ENCODE assay signal across 8 cellular contexts in the genomic region with DNA sequence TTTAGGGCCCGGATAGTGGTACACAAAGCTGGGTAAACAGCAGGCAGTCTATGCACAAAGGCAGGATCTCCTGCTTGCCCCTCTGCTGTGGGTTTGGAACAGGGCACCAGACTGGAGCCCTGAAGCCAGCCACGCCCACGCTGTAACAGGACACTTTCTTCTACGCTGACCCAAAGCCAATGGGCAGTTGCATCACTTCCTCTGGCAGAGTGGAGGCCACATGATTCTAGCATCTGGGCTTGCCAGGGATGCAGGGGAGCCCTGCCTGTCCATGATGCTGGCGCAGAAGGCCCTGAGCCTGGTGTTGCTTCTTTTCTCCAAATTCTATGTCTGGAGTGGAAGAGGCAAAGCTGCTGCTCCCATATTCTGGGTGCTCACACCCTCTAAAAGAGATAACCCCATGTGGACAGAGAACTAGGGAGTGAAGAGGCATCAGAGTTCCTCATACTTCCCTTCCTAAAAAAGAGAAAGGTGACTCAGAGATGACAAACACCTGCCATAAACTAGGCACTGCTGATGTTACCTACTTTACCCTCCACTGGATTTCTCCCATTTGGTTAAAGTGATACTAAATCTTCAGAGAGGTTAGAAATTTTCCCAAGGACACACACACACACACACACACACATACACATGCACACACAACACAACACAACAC.
DNase-seq lines count a peak whose midpoint lies in the region; ATAC-seq and TF ChIP-seq lines count a peak whose summit lies in the region.

No MANE protein-coding gene starts in this region.

- H2AFZ ChIP-seq in hepatocyte = no peak overlapping the region

- WGBS in hepatocyte (ENCODE audit: low lambda C conversion rate, missing lambda C conversion rate) = 83% methylated on average over 5 of the region's 5 CpGs

- no peaks in the 10 kb centered on the region for H3K27me3 Mint-ChIP-seq in activated CD4-positive, alpha-beta T cell treated with anti-CD3 and anti-CD28 coated beads for 36 hours

- H3K27ac Mint-ChIP-seq in activated CD4-positive, alpha-beta T cell treated with anti-CD3 and anti-CD28 coated beads for 36 hours = no peak overlapping the region

- H3K36me3 ChIP-seq in MG63 = no peaks in the 10 kb centered on the region
- no peaks in the 10 kb centered on the region for H3K36me3 ChIP-seq in hepatocyte (replicated peaks; ENCODE audit: insufficient read depth, low read depth)

- H3K79me2 ChIP-seq in hepatocyte = no peaks in the 10 kb centered on the region

- H3K4me1 Mint-ChIP-seq in activated CD4-positive, alpha-beta T cell treated with anti-CD3 and anti-CD28 coated beads for 36 hours = no peaks in the 10 kb centered on the region

- no peaks in the 10 kb centered on the region for H3K9me2 ChIP-seq in hepatocyte (replicated peaks; ENCODE audit: insufficient read depth)

- H3K9me3 ChIP-seq in MG63 (no peaks in the 10 kb centered on the region), hepatocyte (ENCODE audit: low read depth) (no peaks in the 10 kb centered on the region)

- POLR2A ChIA-PET in activated CD4-positive, alpha-beta T cell treated with anti-CD3 and anti-CD28 coated beads for 36 hours (lab: Charles Lee) = no interaction called here

- DNase-seq in AG09309 (ENCODE audit: low read depth) (peak; percentile 86), MG63 (peak; percentile 97), amniotic stem cell (lab: John Stamatoyannopoulos, UW) (peak; percentile 86), hepatocyte (ENCODE audit: low spot score) (peak; percentile 62), skeletal muscle cell (ENCODE audit: low read depth) (peak; percentile 86)
- DNase-seq in activated CD4-positive, alpha-beta T cell treated with anti-CD3 and anti-CD28 coated beads for 36 hours = no peak
- DNase-seq in stimulated activated CD4-positive, alpha-beta T cell treated with anti-CD3 and anti-CD28 coated beads, Interleukin-4, amount 100 ng/mL, for 1 hour = no peak

- intact Hi-C loops in activated CD4-positive, alpha-beta T cell treated with anti-CD3 and anti-CD28 coated beads for 36 hours (cut with DNase I, micrococcal nuclease) = no loop called here

- H3K4me1 ChIP-seq in hepatocyte (ENCODE audit: insufficient read depth) = peaks cover 30% of the 10 kb centered on the region

- CTCF ChIA-PET in activated CD4-positive, alpha-beta T cell treated with anti-CD3 and anti-CD28 coated beads for 36 hours (lab: Charles Lee) = no interaction called here

- peak overlapping the region; percentile 88 for H3K27ac ChIP-seq in hepatocyte

- H3K4me3 ChIP-seq in AG09309 (ENCODE audit: control insufficient read depth, low read depth, low read length) (no peak overlapping the region), MG63 (no peak overlapping the region), hepatocyte (no peak overlapping the region), skeletal muscle cell (ENCODE audit: low read depth, low read length) (no peak overlapping the region)

- H3K27me3 ChIP-seq in MG63 = no peaks in the 10 kb centered on the region
- no peaks in the 10 kb centered on the region for H3K27me3 ChIP-seq in hepatocyte

- no peaks in the 10 kb centered on the region for H4K20me1 ChIP-seq in hepatocyte (ENCODE audit: insufficient read depth, poor library complexity, severe bottlenecking)

- no peak overlapping the region for H3K4me3 Mint-ChIP-seq in activated CD4-positive, alpha-beta T cell treated with anti-CD3 and anti-CD28 coated beads for 36 hours

- H3K9me3 Mint-ChIP-seq in activated CD4-positive, alpha-beta T cell treated with anti-CD3 and anti-CD28 coated beads for 36 hours (ENCODE audit: low read depth) = no peaks in the 10 kb centered on the region

- no peak for ATAC-seq in activated CD4-positive, alpha-beta T cell treated with anti-CD3 and anti-CD28 coated beads for 36 hours
- ATAC-seq in GM19463 (IDR thresholded peaks at IDR 0.05; ENCODE audit: unreplicated experiment) = no peak

- TF ChIP-seq CTCF in AG09309 (IDR thresholded peaks at IDR 0.05; ENCODE audit: control insufficient read depth, insufficient read depth, low read depth, low read length, missing control alignments) = no peak
- no peak for TF ChIP-seq CTCF in hepatocyte (IDR thresholded peaks at IDR 0.05; ENCODE audit: poor library complexity)

- no peak overlapping the region for H3K4me2 ChIP-seq in hepatocyte

- H3K36me3 Mint-ChIP-seq in activated CD4-positive, alpha-beta T cell treated with anti-CD3 and anti-CD28 coated beads for 36 hours (ENCODE audit: low read depth) = no peaks in the 10 kb centered on the region

Comparison
In these comparisons a context has a peak if more than half of its experiments do, and no peak if none do; other contexts are left out.
1. DNase-seq: peak in AG09309 (single experiment), MG63 (single experiment), amniotic stem cell (single experiment), hepatocyte (single experiment) and skeletal muscle cell (single experiment); none in activated CD4-positive, alpha-beta T cell treated with anti-CD3 and anti-CD28 coated beads for 36 hours (single experiment) and stimulated activated CD4-positive, alpha-beta T cell treated with anti-CD3 and anti-CD28 coated beads, Interleukin-4, amount 100 ng/mL, for 1 hour (single experiment).